Comparison of ENCODE assay signal across 23 cellular contexts in genomic region chr4:13985824-13986223, GRCh38.
DNase-seq lines count a peak whose midpoint lies in the region; ATAC-seq and TF ChIP-seq lines count a peak whose summit lies in the region.
"Had no signal": no experiment of that assay in that cellular context is flagged by ENCODE, and none has a peak within 500 bp of the region (broad histone marks: within the 10 kb centered on the region; RNA-seq: fewer than 3 reads in every experiment).

No MANE protein-coding gene starts in this region.

- H3K4me3 Mint-ChIP-seq in osteocyte (ENCODE audit: unreplicated experiment), result no peak overlapping the region
- H3K4me3 Mint-ChIP-seq: activated CD4-positive, alpha-beta memory T cell treated with anti-CD3 and anti-CD28 coated beads for 36 hours; activated naive CD8-positive, alpha-beta T cell treated with anti-CD3 and anti-CD28 coated beads, Interleukin-2, amount 50 U/mL, for 24 hours; CD4-positive, CD25-positive, alpha-beta regulatory T cell; natural killer cell; T-helper 17 cell had no signal

- TF ChIP-seq CTCF in adrenal gland (IDR thresholded peaks at IDR 0.05) (no peak), osteocyte (IDR thresholded peaks at IDR 0.05) (no peak), SK-N-SH (IDR thresholded peaks at IDR 0.05) (no peak)

- intact Hi-C loops in adrenal gland (cut with DNase I) (no loop called here), left ventricle myocardium superior (cut with micrococcal nuclease) (no loop called here)

- no peaks in the 10 kb centered on the region for H3K27me3 Mint-ChIP-seq in osteocyte (ENCODE audit: unreplicated experiment)
- H3K27me3 Mint-ChIP-seq: activated CD4-positive, alpha-beta memory T cell treated with anti-CD3 and anti-CD28 coated beads for 36 hours; CD4-positive, CD25-positive, alpha-beta regulatory T cell; T-helper 17 cell had no signal

- TF ChIP-seq POLR2A in adrenal gland (IDR thresholded peaks at IDR 0.05), result peak in 1 of 2 donors; percentile 4

- no peaks in the 10 kb centered on the region for H3K27me3 ChIP-seq in adrenal gland
- no peaks in the 10 kb centered on the region for H3K27me3 ChIP-seq in SK-N-SH (ENCODE audit: insufficient read depth)
- H3K27me3 ChIP-seq: thyroid gland had no signal

- H3K4me1 ChIP-seq in adrenal gland (replicated peaks in 1 of 2), result peaks cover 47 to 54% of the 10 kb centered on the region in 2 donors
- peaks cover 4 to 46% of the 10 kb centered on the region in 2 experiments for H3K4me1 ChIP-seq in SK-N-SH (ENCODE audit: control insufficient read depth in 1 of 2, insufficient read depth in 2 of 2, low read depth in 1 of 2, low read length in 1 of 2)
- H3K4me1 ChIP-seq: foreskin keratinocyte, thyroid gland had no signal

- H3K4me3 ChIP-seq in adrenal gland, result no peak overlapping the region
- H3K4me3 ChIP-seq in SK-N-SH (ENCODE audit: low read depth in 2 of 2, low read length in 1 of 2), result no peak overlapping the region
- H3K4me3 ChIP-seq: thyroid gland had no signal

- 27 to 61% (median 37%) methylated on average over 3 of the region's 3 CpGs for WGBS in adrenal gland, 4 donors
- WGBS in SK-N-SH (ENCODE audit: low lambda C conversion rate), result 80% methylated on average over 3 of the region's 3 CpGs

- H3K79me2 ChIP-seq in SK-N-SH (ENCODE audit: insufficient read depth), result no peaks in the 10 kb centered on the region

- no peak for TF ChIP-seq RAD21 in SK-N-SH (IDR thresholded peaks at IDR 0.05; ENCODE audit: low read length)

- no peak for TF ChIP-seq EP300 in SK-N-SH (IDR thresholded peaks at IDR 0.05; ENCODE audit: borderline replicate concordance in 1 of 2, low read depth in 1 of 2, low read length in 1 of 2)

- H2AFZ ChIP-seq in SK-N-SH (ENCODE audit: low read depth), result no peak overlapping the region; the same call in 1 of the 2 replicates

- no peaks in the 10 kb centered on the region for H4K20me1 ChIP-seq in SK-N-SH (ENCODE audit: insufficient read depth)

- peak overlapping the region; percentile 77 for H3K27ac Mint-ChIP-seq in osteocyte (ENCODE audit: unreplicated experiment)
- H3K27ac Mint-ChIP-seq: activated CD4-positive, alpha-beta memory T cell treated with anti-CD3 and anti-CD28 coated beads for 36 hours; activated naive CD8-positive, alpha-beta T cell treated with anti-CD3 and anti-CD28 coated beads, Interleukin-2, amount 50 U/mL, for 24 hours; CD4-positive, CD25-positive, alpha-beta regulatory T cell; natural killer cell; T-helper 17 cell had no signal

- no peaks in the 10 kb centered on the region for H3K9me3 Mint-ChIP-seq in osteocyte (ENCODE audit: unreplicated experiment)
- H3K9me3 Mint-ChIP-seq: activated CD4-positive, alpha-beta memory T cell treated with anti-CD3 and anti-CD28 coated beads for 36 hours; natural killer cell had no signal

- peaks cover 73% of the 10 kb centered on the region for H3K4me1 Mint-ChIP-seq in osteocyte (ENCODE audit: unreplicated experiment)
- H3K4me1 Mint-ChIP-seq: CD4-positive, CD25-positive, alpha-beta regulatory T cell; T-helper 17 cell had no signal

- no peak overlapping the region for H3K4me2 ChIP-seq in SK-N-SH

- H3K36me3 Mint-ChIP-seq in osteocyte (ENCODE audit: unreplicated experiment), result no peaks in the 10 kb centered on the region
- H3K36me3 Mint-ChIP-seq: activated CD4-positive, alpha-beta memory T cell treated with anti-CD3 and anti-CD28 coated beads for 36 hours; CD4-positive, CD25-positive, alpha-beta regulatory T cell; natural killer cell had no signal

- H3K9me2 ChIP-seq in SK-N-SH, result no peaks in the 10 kb centered on the region

- POLR2A ChIA-PET in SK-N-SH (lab: Yijun Ruan, JAX), result no interaction called here

- no peaks in the 10 kb centered on the region for H3K36me3 ChIP-seq in adrenal gland (replicated peaks in 1 of 2)
- no peaks in the 10 kb centered on the region for H3K36me3 ChIP-seq in SK-N-SH (replicated peaks in 1 of 2; ENCODE audit: control insufficient read depth in 1 of 2, insufficient read depth in 2 of 2, low read length in 1 of 2)
- H3K36me3 ChIP-seq: thyroid gland had no signal

- H3K27ac ChIP-seq in adrenal gland (peak overlapping the region; percentile 19 to 88 (median 66)), SK-N-SH (ENCODE audit: low read depth in 2 of 2, low read length in 1 of 2) (peak overlapping the region in 1 of 2 experiments; percentile 53; a peak in 1 of 4 replicates)
- H3K27ac ChIP-seq: foreskin keratinocyte, thyroid gland had no signal

- CTCF ChIA-PET in SK-N-SH (lab: Yijun Ruan, JAX), result interaction anchor here (1.2 kb wide), 2 partner anchors 10 to 331 kb away, joined by 3 read pairs; no protein-coding TSS in a partner anchor

- H3K9me3 ChIP-seq in adrenal gland (replicated peaks in 1 of 3) (no peaks in the 10 kb centered on the region), SK-N-SH (no peaks in the 10 kb centered on the region)
- H3K9me3 ChIP-seq: thyroid gland had no signal

- peaks cover 28% of the 10 kb centered on the region for H3F3A ChIP-seq in SK-N-SH (replicated peaks; ENCODE audit: insufficient read depth)

- DNase-seq in EH (ENCODE audit: low read depth), result peak; percentile 52
- DNase-seq in adrenal gland, result peak in 1 of 7 donors; percentile 34
- DNase-seq in left ventricle myocardium superior, result no peak
- no peak for DNase-seq in osteocyte (ENCODE audit: extremely low spot score, unreplicated experiment)
- DNase-seq in activated CD4-positive, CD25-positive, alpha-beta regulatory T cell treated with anti-CD3 and anti-CD28 coated beads, Interleukin-2, amount 50 U/mL, for 72 hours, result no peak
- DNase-seq in NCI-H2081 treated with DMSO at 0.1 percent for 48 hours (lab: John Stamatoyannopoulos, UW), result no peak
- DNase-seq in activated T-cell treated with anti-CD3 and anti-CD28 coated beads for 4 hours, result no peak
- no peak for DNase-seq in SK-N-SH
- DNase-seq: activated CD4-positive, alpha-beta memory T cell treated with anti-CD3 and anti-CD28 coated beads for 36 hours; activated effector memory CD4-positive, alpha-beta T cell treated with Interleukin-2 at 50 U/mL for 16 hours; activated naive CD8-positive, alpha-beta T cell treated with anti-CD3 and anti-CD28 coated beads, Interleukin-2, amount 50 U/mL, for 24 hours; CD4-positive, CD25-positive, alpha-beta regulatory T cell; dermis blood vessel endothelial cell; DMS153; foreskin keratinocyte; GF-D8; mesendoderm; natural killer cell; NCI-H1436; NCI-H524; posterior cingulate gyrus; T-helper 17 cell; thyroid gland had no signal

- peak; percentile 81 for ATAC-seq in left ventricle myocardium superior
- ATAC-seq: activated naive CD8-positive, alpha-beta T cell treated with anti-CD3 and anti-CD28 coated beads, Interleukin-2, amount 50 U/mL, for 24 hours; foreskin keratinocyte; natural killer cell; T-helper 17 cell had no signal

- H3K9ac ChIP-seq in SK-N-SH, result no peak overlapping the region

TF ChIP-seq in SK-N-SH, 30 proteins besides CTCF, POLR2A, EP300 and RAD21:
- TF ChIP-seq RXRA (IDR thresholded peaks at IDR 0.05; ENCODE audit: borderline replicate concordance, low read depth), result no peak
- no peak for TF ChIP-seq TCF12 (IDR thresholded peaks at IDR 0.05)
- TF ChIP-seq MEF2A (IDR thresholded peaks at IDR 0.05; ENCODE audit: borderline replicate concordance, low read depth), result no peak
- TF ChIP-seq ELF1 (IDR thresholded peaks at IDR 0.05), result no peak
- TF ChIP-seq REST (IDR thresholded peaks at IDR 0.05; ENCODE audit: low read depth, low read length), result no peak
- no peak for TF ChIP-seq RCOR1 (IDR thresholded peaks at IDR 0.05; ENCODE audit: low read length)
- TF ChIP-seq NFIC (IDR thresholded peaks at IDR 0.05; ENCODE audit: borderline replicate concordance), result no peak
- TF ChIP-seq EZH2phosphoT487 (IDR thresholded peaks at IDR 0.05; ENCODE audit: borderline replicate concordance, low read depth), result no peak
- no peak for TF ChIP-seq POLR2AphosphoS5 (IDR thresholded peaks at IDR 0.05; ENCODE audit: low read depth, low read length)
- TF ChIP-seq RFX5 (IDR thresholded peaks at IDR 0.05; ENCODE audit: low read length), result no peak
TF ChIP-seq in SK-N-SH: peak in this region for 0.
